ENCODE assay signal across 1 cellular context in the genomic region with DNA sequence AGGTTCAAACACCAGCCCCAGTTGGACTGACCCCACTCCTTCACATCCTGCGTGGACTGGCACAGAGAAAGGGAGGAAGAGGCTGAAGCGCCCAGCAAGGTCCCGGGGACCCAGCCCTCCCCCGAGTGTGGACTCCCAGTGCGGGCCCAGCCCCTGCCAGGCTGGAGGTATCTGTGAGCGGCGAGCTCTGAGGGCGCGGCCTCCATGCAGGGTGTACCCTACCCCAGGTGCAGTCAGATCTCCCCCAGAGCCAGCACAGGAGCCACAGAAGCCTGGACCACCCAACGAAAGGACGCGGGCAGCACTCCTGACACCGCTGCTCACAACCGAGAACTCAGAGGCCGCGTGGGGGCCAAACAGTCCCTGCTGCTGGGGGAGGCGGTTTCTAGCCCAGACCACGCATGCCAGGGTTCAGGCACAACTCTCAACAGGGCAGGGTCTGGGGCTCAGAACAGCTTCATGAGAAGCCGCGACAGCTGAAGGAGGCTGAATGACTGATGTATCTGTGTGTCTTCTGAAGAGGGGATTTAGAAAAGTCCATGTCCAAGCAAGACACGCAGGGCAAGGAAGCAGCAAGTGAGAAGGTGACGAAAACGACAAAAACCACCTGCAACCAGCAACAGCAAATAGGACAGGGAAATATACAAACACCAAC.
TF ChIP-seq lines count a peak whose summit lies in the region.

No MANE protein-coding gene starts in this region.

TF ChIP-seq in GM23338, 12 proteins besides CTCF, POLR2A, EP300 and RAD21 (continued from another document):
- TF ChIP-seq, protein P1, sequence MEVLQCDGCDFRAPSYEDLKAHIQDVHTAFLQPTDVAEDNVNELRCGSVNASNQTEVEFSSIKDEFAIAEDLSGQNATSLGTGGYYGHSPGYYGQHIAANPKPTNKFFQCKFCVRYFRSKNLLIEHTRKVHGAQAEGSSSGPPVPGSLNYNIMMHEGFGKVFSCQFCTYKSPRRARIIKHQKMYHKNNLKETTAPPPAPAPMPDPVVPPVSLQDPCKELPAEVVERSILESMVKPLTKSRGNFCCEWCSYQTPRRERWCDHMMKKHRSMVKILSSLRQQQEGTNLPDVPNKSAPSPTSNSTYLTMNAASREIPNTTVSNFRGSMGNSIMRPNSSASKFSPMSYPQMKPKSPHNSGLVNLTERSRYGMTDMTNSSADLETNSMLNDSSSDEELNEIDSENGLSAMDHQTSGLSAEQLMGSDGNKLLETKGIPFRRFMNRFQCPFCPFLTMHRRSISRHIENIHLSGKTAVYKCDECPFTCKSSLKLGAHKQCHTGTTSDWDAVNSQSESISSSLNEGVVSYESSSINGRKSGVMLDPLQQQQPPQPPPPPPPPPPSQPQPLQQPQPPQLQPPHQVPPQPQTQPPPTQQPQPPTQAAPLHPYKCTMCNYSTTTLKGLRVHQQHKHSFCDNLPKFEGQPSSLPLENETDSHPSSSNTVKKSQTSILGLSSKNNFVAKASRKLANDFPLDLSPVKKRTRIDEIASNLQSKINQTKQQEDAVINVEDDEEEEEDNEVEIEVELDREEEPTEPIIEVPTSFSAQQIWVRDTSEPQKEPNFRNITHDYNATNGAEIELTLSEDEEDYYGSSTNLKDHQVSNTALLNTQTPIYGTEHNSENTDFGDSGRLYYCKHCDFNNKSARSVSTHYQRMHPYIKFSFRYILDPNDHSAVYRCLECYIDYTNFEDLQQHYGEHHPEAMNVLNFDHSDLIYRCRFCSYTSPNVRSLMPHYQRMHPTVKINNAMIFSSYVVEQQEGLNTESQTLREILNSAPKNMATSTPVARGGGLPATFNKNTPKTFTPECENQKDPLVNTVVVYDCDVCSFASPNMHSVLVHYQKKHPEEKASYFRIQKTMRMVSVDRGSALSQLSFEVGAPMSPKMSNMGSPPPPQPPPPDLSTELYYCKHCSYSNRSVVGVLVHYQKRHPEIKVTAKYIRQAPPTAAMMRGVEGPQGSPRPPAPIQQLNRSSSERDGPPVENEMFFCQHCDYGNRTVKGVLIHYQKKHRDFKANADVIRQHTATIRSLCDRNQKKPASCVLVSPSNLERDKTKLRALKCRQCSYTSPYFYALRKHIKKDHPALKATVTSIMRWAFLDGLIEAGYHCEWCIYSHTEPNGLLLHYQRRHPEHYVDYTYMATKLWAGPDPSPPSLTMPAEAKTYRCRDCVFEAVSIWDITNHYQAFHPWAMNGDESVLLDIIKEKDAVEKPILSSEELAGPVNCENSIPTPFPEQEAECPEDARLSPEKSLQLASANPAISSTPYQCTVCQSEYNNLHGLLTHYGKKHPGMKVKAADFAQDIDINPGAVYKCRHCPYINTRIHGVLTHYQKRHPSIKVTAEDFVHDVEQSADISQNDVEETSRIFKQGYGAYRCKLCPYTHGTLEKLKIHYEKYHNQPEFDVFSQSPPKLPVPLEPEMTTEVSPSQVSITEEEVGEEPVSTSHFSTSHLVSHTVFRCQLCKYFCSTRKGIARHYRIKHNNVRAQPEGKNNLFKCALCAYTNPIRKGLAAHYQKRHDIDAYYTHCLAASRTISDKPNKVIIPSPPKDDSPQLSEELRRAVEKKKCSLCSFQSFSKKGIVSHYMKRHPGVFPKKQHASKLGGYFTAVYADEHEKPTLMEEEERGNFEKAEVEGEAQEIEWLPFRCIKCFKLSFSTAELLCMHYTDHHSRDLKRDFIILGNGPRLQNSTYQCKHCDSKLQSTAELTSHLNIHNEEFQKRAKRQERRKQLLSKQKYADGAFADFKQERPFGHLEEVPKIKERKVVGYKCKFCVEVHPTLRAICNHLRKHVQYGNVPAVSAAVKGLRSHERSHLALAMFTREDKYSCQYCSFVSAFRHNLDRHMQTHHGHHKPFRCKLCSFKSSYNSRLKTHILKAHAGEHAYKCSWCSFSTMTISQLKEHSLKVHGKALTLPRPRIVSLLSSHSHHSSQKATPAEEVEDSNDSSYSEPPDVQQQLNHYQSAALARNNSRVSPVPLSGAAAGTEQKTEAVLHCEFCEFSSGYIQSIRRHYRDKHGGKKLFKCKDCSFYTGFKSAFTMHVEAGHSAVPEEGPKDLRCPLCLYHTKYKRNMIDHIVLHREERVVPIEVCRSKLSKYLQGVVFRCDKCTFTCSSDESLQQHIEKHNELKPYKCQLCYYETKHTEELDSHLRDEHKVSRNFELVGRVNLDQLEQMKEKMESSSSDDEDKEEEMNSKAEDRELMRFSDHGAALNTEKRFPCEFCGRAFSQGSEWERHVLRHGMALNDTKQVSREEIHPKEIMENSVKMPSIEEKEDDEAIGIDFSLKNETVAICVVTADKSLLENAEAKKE (CRISPR knock-in tag; IDR thresholded peaks at IDR 0.05): no peak
- TF ChIP-seq ZNF114 (CRISPR knock-in tag; IDR thresholded peaks at IDR 0.05): no peak
- TF ChIP-seq STAT1 (IDR thresholded peaks at IDR 0.05; ENCODE audit: unreplicated experiment): no peak
- TF ChIP-seq JUNB (IDR thresholded peaks at IDR 0.05; ENCODE audit: unreplicated experiment): no peak
- TF ChIP-seq ETS1 (IDR thresholded peaks at IDR 0.05): no peak
- TF ChIP-seq, protein P2, sequence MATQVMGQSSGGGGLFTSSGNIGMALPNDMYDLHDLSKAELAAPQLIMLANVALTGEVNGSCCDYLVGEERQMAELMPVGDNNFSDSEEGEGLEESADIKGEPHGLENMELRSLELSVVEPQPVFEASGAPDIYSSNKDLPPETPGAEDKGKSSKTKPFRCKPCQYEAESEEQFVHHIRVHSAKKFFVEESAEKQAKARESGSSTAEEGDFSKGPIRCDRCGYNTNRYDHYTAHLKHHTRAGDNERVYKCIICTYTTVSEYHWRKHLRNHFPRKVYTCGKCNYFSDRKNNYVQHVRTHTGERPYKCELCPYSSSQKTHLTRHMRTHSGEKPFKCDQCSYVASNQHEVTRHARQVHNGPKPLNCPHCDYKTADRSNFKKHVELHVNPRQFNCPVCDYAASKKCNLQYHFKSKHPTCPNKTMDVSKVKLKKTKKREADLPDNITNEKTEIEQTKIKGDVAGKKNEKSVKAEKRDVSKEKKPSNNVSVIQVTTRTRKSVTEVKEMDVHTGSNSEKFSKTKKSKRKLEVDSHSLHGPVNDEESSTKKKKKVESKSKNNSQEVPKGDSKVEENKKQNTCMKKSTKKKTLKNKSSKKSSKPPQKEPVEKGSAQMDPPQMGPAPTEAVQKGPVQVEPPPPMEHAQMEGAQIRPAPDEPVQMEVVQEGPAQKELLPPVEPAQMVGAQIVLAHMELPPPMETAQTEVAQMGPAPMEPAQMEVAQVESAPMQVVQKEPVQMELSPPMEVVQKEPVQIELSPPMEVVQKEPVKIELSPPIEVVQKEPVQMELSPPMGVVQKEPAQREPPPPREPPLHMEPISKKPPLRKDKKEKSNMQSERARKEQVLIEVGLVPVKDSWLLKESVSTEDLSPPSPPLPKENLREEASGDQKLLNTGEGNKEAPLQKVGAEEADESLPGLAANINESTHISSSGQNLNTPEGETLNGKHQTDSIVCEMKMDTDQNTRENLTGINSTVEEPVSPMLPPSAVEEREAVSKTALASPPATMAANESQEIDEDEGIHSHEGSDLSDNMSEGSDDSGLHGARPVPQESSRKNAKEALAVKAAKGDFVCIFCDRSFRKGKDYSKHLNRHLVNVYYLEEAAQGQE (IDR thresholded peaks at IDR 0.05; ENCODE audit: unreplicated experiment): no peak
